9 cellular contexts compared by ENCODE assay signal in genomic region chr6:122323361-122323760, GRCh38.
DNase-seq lines count a peak whose midpoint lies in the region; ATAC-seq and TF ChIP-seq lines count a peak whose summit lies in the region.
"Had no signal": no experiment of that assay in that cellular context is flagged by ENCODE, and none has a peak within 500 bp of the region (broad histone marks: within the 10 kb centered on the region; RNA-seq: fewer than 3 reads in every experiment).

No MANE protein-coding gene starts in this region.

- intact Hi-C loops in sciatic nerve (cut with DNase I) (no loop called here), sigmoid colon (cut with DNase I) (no loop called here)

- DNase-seq in LHCN-M2 (ENCODE audit: low read depth) (peak; percentile 57), choroid plexus epithelial cell (ENCODE audit: low read depth) (peak; percentile 22), sciatic nerve (ENCODE audit: low spot score) (no peak), DMS153 (lab: John Stamatoyannopoulos, UW) (no peak), sigmoid colon (no peak)
- DNase-seq: NCI-H1436 treated with DMSO at 0.1 percent for 48 hours had no signal

- WGBS in sigmoid colon, 2 donors, result 69 to 75% methylated on average over 2 of the region's 2 CpGs

- H3K36me3 ChIP-seq in sigmoid colon, result no peaks in the 10 kb centered on the region

- H3K4me1 ChIP-seq in sigmoid colon, result peaks cover 0 to 8% (median 5%) of the 10 kb centered on the region in 4 donors

- no peak overlapping the region for H3K27ac ChIP-seq in sigmoid colon

- TF ChIP-seq EP300 in sigmoid colon (IDR thresholded peaks at IDR 0.05), result no peak

- TF ChIP-seq CTCF in choroid plexus epithelial cell (conservative IDR thresholded peaks at IDR 0.05; ENCODE audit: low read depth, low read length) (no peak), sigmoid colon (IDR thresholded peaks at IDR 0.05) (no peak)

- peak overlapping the region; percentile 55 for H3K4me3 ChIP-seq in choroid plexus epithelial cell (ENCODE audit: low read depth, low read length)
- peak overlapping the region in 2 of 4 donors; percentile 21 to 22 for H3K4me3 ChIP-seq in sigmoid colon

- TF ChIP-seq POLR2A in sigmoid colon (IDR thresholded peaks at IDR 0.05), result no peak

- peak; percentile 12 for ATAC-seq in GM18517 (IDR thresholded peaks at IDR 0.05; ENCODE audit: unreplicated experiment)
- ATAC-seq in sciatic nerve, result peak; percentile 17
- no peak for ATAC-seq in HG02588 (IDR thresholded peaks at IDR 0.05; ENCODE audit: unreplicated experiment)
- ATAC-seq in GM18858 (IDR thresholded peaks at IDR 0.05; ENCODE audit: unreplicated experiment), result no peak

- H3K9me3 ChIP-seq in sigmoid colon, result peaks cover 0 to 2% (median 0%) of the 10 kb centered on the region in 4 donors

- H3K27me3 ChIP-seq in sigmoid colon, result no peaks in the 10 kb centered on the region

Comparison
In these comparisons a context has a peak if more than half of its experiments do, and no peak if none do; other contexts are left out.
1. ATAC-seq: peak in GM18517 (single experiment) and sciatic nerve (single experiment); none in HG02588 (single experiment) and GM18858 (single experiment).
2. DNase-seq: peak in LHCN-M2 (single experiment) and choroid plexus epithelial cell (single experiment); none in sciatic nerve (single experiment), DMS153 (single experiment) and sigmoid colon (single experiment).